20 cellular contexts compared by ENCODE assay signal in the genomic region with DNA sequence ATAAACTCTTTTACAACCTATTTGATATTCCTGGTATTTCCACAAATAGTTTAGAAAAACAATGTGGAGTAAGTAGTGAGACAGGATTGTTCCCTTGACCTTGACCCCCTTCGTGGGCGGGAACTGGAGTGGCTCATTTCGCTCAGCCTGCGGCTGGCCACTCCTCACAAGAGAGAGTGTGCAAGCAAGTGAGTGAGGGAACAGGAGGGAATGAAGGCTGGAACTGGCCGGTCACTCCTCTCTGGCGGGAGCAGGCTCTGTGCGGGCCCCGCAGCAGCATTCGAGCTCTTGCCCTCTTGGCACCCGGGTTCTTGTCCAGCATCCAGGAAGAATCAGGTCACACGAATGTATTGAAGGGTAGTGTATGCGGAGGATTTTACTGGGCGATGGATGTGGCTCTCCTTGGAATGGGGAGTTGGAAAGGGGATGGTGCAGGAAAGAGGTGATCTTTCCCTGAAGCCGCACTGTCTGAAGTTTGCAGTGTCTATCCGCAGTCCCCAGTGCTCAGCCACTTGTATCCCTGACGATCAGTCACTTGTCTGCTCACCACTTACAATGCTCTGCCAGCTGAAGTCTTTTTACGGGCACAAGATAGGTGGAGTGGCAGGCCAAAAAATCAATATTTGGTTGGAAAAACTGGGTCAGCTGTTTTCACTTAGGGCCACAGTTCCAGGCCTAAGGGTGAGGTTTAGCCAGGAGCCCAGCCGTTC.
"Had no signal": no experiment of that assay in that cellular context is flagged by ENCODE, and none has a peak within 500 bp of the region (broad histone marks: within the 10 kb centered on the region; RNA-seq: fewer than 3 reads in every experiment).

No MANE protein-coding gene starts in this region.

- H3K9me3 ChIP-seq: thyroid gland, uterus had no signal

- H3K4me3 Mint-ChIP-seq: activated naive CD8-positive, alpha-beta T cell treated with anti-CD3 and anti-CD28 coated beads, Interleukin-2, amount 10 ng/mL, durations not matched to agents 7 days and 5 days; activated T-cell treated with anti-CD3 and anti-CD28 coated beads, Interleukin-2, amount 50 U/mL, for 24 hours; effector memory CD8-positive, alpha-beta T cell; mesothelial cell of epicardium; natural killer cell treated with Interleukin-12 subunit alpha and Interleukin-12 subunit beta and Interleukin-15 and Interleukin-18, amount 100 ng/mL, for 72 hours had no signal

- H3K36me3 Mint-ChIP-seq: natural killer cell treated with Interleukin-12 subunit alpha and Interleukin-12 subunit beta and Interleukin-15 and Interleukin-18, amount 100 ng/mL, for 72 hours had no signal

- H3K9me3 Mint-ChIP-seq: activated T-cell treated with anti-CD3 and anti-CD28 coated beads, Interleukin-2, amount 50 U/mL, for 24 hours; effector memory CD8-positive, alpha-beta T cell; natural killer cell treated with Interleukin-12 subunit alpha and Interleukin-12 subunit beta and Interleukin-15 and Interleukin-18, amount 100 ng/mL, for 72 hours had no signal

- H3K27ac ChIP-seq: cardiac muscle cell, esophagus squamous epithelium, thyroid gland, uterus had no signal

- DNase-seq: activated CD4-positive, alpha-beta T cell treated with anti-CD3 and anti-CD28 coated beads, Interleukin-2, amount 50 U/mL, for 48 hours; activated naive CD4-positive, alpha-beta T cell treated with Interleukin-2 at 50 U/mL for 16 hours; activated naive CD8-positive, alpha-beta T cell treated with anti-CD3 and anti-CD28 coated beads, Interleukin-2, amount 10 ng/mL, durations not matched to agents 7 days and 5 days; activated T-cell treated with anti-CD3 and anti-CD28 coated beads, Interleukin-2, amount 50 U/mL, for 24 hours; amygdala; dermis blood vessel endothelial cell; effector memory CD8-positive, alpha-beta T cell; esophagus squamous epithelium; stimulated activated CD4-positive, alpha-beta T cell treated with anti-CD3 and anti-CD28 coated beads, Interleukin-12 subunit alpha, Interleukin-12 subunit beta, amount 100 ng/mL, for 4 hours; stimulated activated CD4-positive, alpha-beta T cell treated with anti-CD3 and anti-CD28 coated beads, Interleukin-1b, Interleukin-23, amount 100 ng/mL, for 48 hours; stimulated activated CD8-positive, alpha-beta memory T cell treated with anti-CD3 and anti-CD28 coated beads, Interleukin-4, amount 100 ng/mL, for 48 hours; stimulated activated naive CD4-positive, alpha-beta T cell; thyroid gland; uterus had no signal

- H3K36me3 ChIP-seq: cardiac muscle cell, esophagus squamous epithelium, thyroid gland, uterus had no signal

- H3K27me3 Mint-ChIP-seq: activated naive CD8-positive, alpha-beta T cell treated with anti-CD3 and anti-CD28 coated beads, Interleukin-2, amount 10 ng/mL, durations not matched to agents 7 days and 5 days; activated T-cell treated with anti-CD3 and anti-CD28 coated beads, Interleukin-2, amount 50 U/mL, for 24 hours; effector memory CD8-positive, alpha-beta T cell; progenitor cell of endocrine pancreas had no signal

- H3K4me1 ChIP-seq: thyroid gland, uterus had no signal

- H3K4me1 Mint-ChIP-seq: mesothelial cell of epicardium had no signal

- H3K27ac Mint-ChIP-seq: activated naive CD8-positive, alpha-beta T cell treated with anti-CD3 and anti-CD28 coated beads, Interleukin-2, amount 10 ng/mL, durations not matched to agents 7 days and 5 days; activated T-cell treated with anti-CD3 and anti-CD28 coated beads, Interleukin-2, amount 50 U/mL, for 24 hours; activated T-helper 2 cell treated with anti-CD3 and anti-CD28 coated beads, Interferon-gamma antibody, Interleukin-2, Interleukin-4, amounts not matched to agents 10 μg/mL and 5 μg/mL and 100 μg/mL, durations not matched to agents 14 hours and 24 hours and 36 hours; effector memory CD8-positive, alpha-beta T cell; mesothelial cell of epicardium; natural killer cell treated with Interleukin-12 subunit alpha and Interleukin-12 subunit beta and Interleukin-15 and Interleukin-18, amount 100 ng/mL, for 72 hours; progenitor cell of endocrine pancreas had no signal

- H3K4me3 ChIP-seq: cardiac muscle cell, esophagus squamous epithelium, lung, thyroid gland, uterus had no signal

- H3K27me3 ChIP-seq: cardiac muscle cell, esophagus squamous epithelium, thyroid gland, uterus had no signal

- ATAC-seq: effector memory CD8-positive, alpha-beta T cell; natural killer cell treated with Interleukin-12 subunit alpha and Interleukin-12 subunit beta and Interleukin-15 and Interleukin-18, amount 100 ng/mL, for 72 hours had no signal
